10 cellular contexts compared by ENCODE assay signal in the genomic region with DNA sequence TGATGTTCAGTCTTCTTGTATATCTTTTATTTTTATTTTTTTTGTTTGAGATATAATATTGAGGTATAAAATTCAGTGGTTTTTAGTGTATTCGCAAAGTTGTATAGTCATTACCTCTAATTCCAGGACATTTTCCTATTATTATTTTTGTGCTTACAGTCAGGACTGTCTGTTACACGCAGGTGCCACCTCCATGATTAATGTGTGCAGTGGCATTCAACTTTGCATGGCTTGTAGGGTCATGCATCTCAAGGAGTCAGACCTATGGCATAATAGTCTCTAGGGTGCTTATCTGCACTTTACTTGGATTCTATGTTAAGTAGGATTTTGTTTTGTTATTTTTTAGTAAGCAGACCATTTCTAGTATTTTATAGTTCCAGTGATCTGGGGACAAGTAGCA. TPM values are rescaled to one million over a fixed set of nuclear protein-coding genes. Genes with fewer than 3 reads are reported as not detected.
A peak's percentile ranks its signal among the peaks of the same experiment; 100 is the strongest.
DNase-seq lines count a peak whose midpoint lies in the region; ATAC-seq and TF ChIP-seq lines count a peak whose summit lies in the region.
"Had no signal": no experiment of that assay in that cellular context is flagged by ENCODE, and none has a peak within 500 bp of the region (broad histone marks: within the 10 kb centered on the region; RNA-seq: fewer than 3 reads in every experiment).

No MANE protein-coding gene starts in this region.

- intact Hi-C loops in left ventricle myocardium superior (cut with micrococcal nuclease) = no loop called here
- intact Hi-C loops in lower lobe of right lung (cut with DNase I) = no loop called here
- intact Hi-C loops in upper lobe of right lung (cut with DNase I) = no loop called here

- no peak for DNase-seq in cardiac muscle cell (ENCODE audit: low read depth in 1 of 2, low spot score in 1 of 2)
- no peak for DNase-seq in left ventricle myocardium superior
- no peak for DNase-seq in astrocyte of the spinal cord (ENCODE audit: low read depth, low spot score)
- DNase-seq in lower lobe of right lung = no peak
- DNase-seq in upper lobe of right lung = no peak
- no peak for DNase-seq in iPS-NIHi11 (ENCODE audit: low spot score)
- DNase-seq in effector CD4-positive, alpha-beta T cell = no peak
- DNase-seq: hypothalamus, NCI-H345 had no signal

- H3K4me1 ChIP-seq in cardiac muscle cell (ENCODE audit: low read depth) (no peaks in the 10 kb centered on the region), lower lobe of right lung (peaks cover 12% of the 10 kb centered on the region), upper lobe of right lung (peaks cover 10% of the 10 kb centered on the region)

- H3K27me3 ChIP-seq in cardiac muscle cell (no peaks in the 10 kb centered on the region), lower lobe of right lung (ENCODE audit: low read depth) (no peaks in the 10 kb centered on the region), upper lobe of right lung (no peaks in the 10 kb centered on the region)

- TF ChIP-seq CTCF in cardiac muscle cell (IDR thresholded peaks at IDR 0.05; ENCODE audit: low read depth, low read length) (no peak), astrocyte of the spinal cord (IDR thresholded peaks at IDR 0.05; ENCODE audit: low read depth, low read length) (no peak), lower lobe of right lung (IDR thresholded peaks at IDR 0.05) (no peak), upper lobe of right lung (IDR thresholded peaks at IDR 0.05) (no peak)

- H3K27ac ChIP-seq in cardiac muscle cell (no peak overlapping the region), lower lobe of right lung (no peak overlapping the region), upper lobe of right lung (peak overlapping the region; percentile 89)

- no peak for ATAC-seq in left ventricle myocardium superior
- ATAC-seq in lower lobe of right lung = no peak
- ATAC-seq in upper lobe of right lung = no peak
- ATAC-seq in GM18498 (IDR thresholded peaks at IDR 0.05; ENCODE audit: unreplicated experiment) = no peak

- H3K36me3 ChIP-seq in cardiac muscle cell (peaks cover 31% of the 10 kb centered on the region), lower lobe of right lung (peaks cover 43% of the 10 kb centered on the region), upper lobe of right lung (peaks cover 5% of the 10 kb centered on the region)

- in situ Hi-C loops in astrocyte of the spinal cord (cut with HindIII; ENCODE audit: low sequenced_read_pairs) = no loop called here

- H3K4me3 ChIP-seq in cardiac muscle cell (peak overlapping the region; percentile 90), astrocyte of the spinal cord (ENCODE audit: low read depth, low read length) (peak overlapping the region; percentile 86), lower lobe of right lung (peak overlapping the region; percentile 81), upper lobe of right lung (peak overlapping the region; percentile 71)

- no peaks in the 10 kb centered on the region for H3K9me3 ChIP-seq in cardiac muscle cell (ENCODE audit: low read depth)
- H3K9me3 ChIP-seq in lower lobe of right lung = no peaks in the 10 kb centered on the region
- H3K9me3 ChIP-seq in upper lobe of right lung = no peaks in the 10 kb centered on the region

RNA-seq across cellular contexts. Expression of a gene that starts 1.0 kb away (rescaled TPM):
- total RNA-seq in cardiac muscle cell = 19.7 and 23.2 TPM in 2 replicates
- polyA plus RNA-seq in cardiac muscle cell = 35.9 and 37.3 TPM in 2 replicates
- total RNA-seq in left ventricle myocardium superior = 25.6 TPM
- total RNA-seq in lower lobe of right lung = 30.2 TPM
- 31.3 TPM for total RNA-seq in upper lobe of right lung

RNA-seq across cellular contexts. Expression of a gene that starts 56.7 kb away (rescaled TPM):
- total RNA-seq in cardiac muscle cell (384 and 462 TPM in 2 replicates), left ventricle myocardium superior (739 TPM), lower lobe of right lung (778 TPM), upper lobe of right lung (801 TPM)
- polyA plus RNA-seq in cardiac muscle cell = 546 and 584 TPM in 2 replicates

RNA-seq across cellular contexts. Expression of a gene that starts 58.5 kb away (rescaled TPM):
- total RNA-seq in cardiac muscle cell (3.6 and 7.3 TPM in 2 replicates), left ventricle myocardium superior (5.2 TPM), lower lobe of right lung (12.9 TPM), upper lobe of right lung (18.0 TPM)
- polyA plus RNA-seq in cardiac muscle cell = 3.1 and 5.2 TPM in 2 replicates
